In the genomic region with DNA sequence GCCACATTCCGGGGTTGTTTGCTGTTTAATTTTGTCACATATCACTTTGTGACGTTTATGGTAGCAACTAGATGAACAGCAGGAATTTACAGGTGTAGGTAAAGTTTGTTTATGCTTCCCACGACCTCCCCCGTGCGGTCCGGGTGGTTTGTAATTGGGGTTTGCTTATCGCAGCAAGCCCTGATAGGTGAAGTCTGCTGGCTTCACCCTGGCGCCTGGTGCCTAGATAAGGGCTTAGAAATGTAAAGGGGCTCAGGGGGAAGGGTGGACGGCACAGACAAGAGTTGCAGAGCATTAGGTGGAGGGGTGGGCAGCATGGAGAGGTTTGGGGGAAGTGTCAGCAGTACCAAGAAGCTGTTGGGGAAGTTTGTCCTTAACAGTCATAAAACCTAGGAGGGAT, we compare ENCODE assay signal across 2 cellular contexts.
TF ChIP-seq lines count a peak whose summit lies in the region.

No MANE protein-coding gene starts in this region.

TF ChIP-seq in IMR-90, 13 proteins besides CTCF, POLR2A, EP300 and RAD21:
- TF ChIP-seq MAZ (IDR thresholded peaks at IDR 0.05; ENCODE audit: borderline replicate concordance, low read depth, low read length) = no peak
- no peak for TF ChIP-seq MAFK (IDR thresholded peaks at IDR 0.05; ENCODE audit: low read depth, low read length)
- no peak for TF ChIP-seq BHLHE40 (IDR thresholded peaks at IDR 0.05; ENCODE audit: low read depth, low read length)
- no peak for TF ChIP-seq SMC3 (IDR thresholded peaks at IDR 0.05; ENCODE audit: low read depth, low read length)
- TF ChIP-seq, protein P1, sequence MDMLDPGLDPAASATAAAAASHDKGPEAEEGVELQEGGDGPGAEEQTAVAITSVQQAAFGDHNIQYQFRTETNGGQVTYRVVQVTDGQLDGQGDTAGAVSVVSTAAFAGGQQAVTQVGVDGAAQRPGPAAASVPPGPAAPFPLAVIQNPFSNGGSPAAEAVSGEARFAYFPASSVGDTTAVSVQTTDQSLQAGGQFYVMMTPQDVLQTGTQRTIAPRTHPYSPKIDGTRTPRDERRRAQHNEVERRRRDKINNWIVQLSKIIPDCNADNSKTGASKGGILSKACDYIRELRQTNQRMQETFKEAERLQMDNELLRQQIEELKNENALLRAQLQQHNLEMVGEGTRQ (IDR thresholded peaks at IDR 0.05; ENCODE audit: low read depth, low read length) = no peak
- no peak for TF ChIP-seq NFE2L2 (IDR thresholded peaks at IDR 0.05; ENCODE audit: low read depth, low read length)
- TF ChIP-seq RCOR1 (IDR thresholded peaks at IDR 0.05; ENCODE audit: insufficient replicate concordance, low read length) = no peak
- TF ChIP-seq, protein P2, sequence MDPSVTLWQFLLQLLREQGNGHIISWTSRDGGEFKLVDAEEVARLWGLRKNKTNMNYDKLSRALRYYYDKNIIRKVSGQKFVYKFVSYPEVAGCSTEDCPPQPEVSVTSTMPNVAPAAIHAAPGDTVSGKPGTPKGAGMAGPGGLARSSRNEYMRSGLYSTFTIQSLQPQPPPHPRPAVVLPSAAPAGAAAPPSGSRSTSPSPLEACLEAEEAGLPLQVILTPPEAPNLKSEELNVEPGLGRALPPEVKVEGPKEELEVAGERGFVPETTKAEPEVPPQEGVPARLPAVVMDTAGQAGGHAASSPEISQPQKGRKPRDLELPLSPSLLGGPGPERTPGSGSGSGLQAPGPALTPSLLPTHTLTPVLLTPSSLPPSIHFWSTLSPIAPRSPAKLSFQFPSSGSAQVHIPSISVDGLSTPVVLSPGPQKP (IDR thresholded peaks at IDR 0.05; ENCODE audit: borderline replicate concordance, low read depth, low read length) = no peak
- no peak for TF ChIP-seq MXI1 (IDR thresholded peaks at IDR 0.05; ENCODE audit: borderline replicate concordance, low read depth, low read length)

TF ChIP-seq in K562, 482 proteins besides CTCF, POLR2A, EP300 and RAD21 (continues in another document):
- TF ChIP-seq GABPA (tag; conservative IDR thresholded peaks at IDR 0.05; ENCODE audit: low read depth) (no peak), ZNF785 (CRISPR knock-in tag; IDR thresholded peaks at IDR 0.05) (no peak), KLF16 (IDR thresholded peaks at IDR 0.05) (peak; percentile 82; the same call in 1 of the 2 replicates), SMARCA5 (IDR thresholded peaks at IDR 0.05) (no peak), ZNF384 (IDR thresholded peaks at IDR 0.05; ENCODE audit: low read depth, low read length) (no peak), TSC22D4 (tag; IDR thresholded peaks at IDR 0.05) (no peak), NEUROD1 (IDR thresholded peaks at IDR 0.05; ENCODE audit: borderline replicate concordance, low read depth, low read length, partially characterized antibody) (no peak), TAL1 (IDR thresholded peaks at IDR 0.05) (peak; percentile 82), FOXP1 (CRISPR knock-in tag; IDR thresholded peaks at IDR 0.05) (no peak), FOXK1 (CRISPR knock-in tag; IDR thresholded peaks at IDR 0.05; ENCODE audit: borderline replicate concordance) (no peak), BRCA1 (IDR thresholded peaks at IDR 0.05) (no peak), BRCA1 (CRISPR knock-in tag; IDR thresholded peaks at IDR 0.05) (no peak), SREBF2 (CRISPR knock-in tag; IDR thresholded peaks at IDR 0.05) (no peak), MTA2 (IDR thresholded peaks at IDR 0.05; ENCODE audit: low read depth) (peak; percentile 51; the same call in 1 of the 2 replicates), NR3C1 (CRISPR knock-in tag; IDR thresholded peaks at IDR 0.05) (no peak), POLR2AphosphoS5 (IDR thresholded peaks at IDR 0.05; ENCODE audit: control insufficient read depth, insufficient read depth, low read depth, low read length) (peak; percentile 68; the same call in 1 of the 2 replicates), SMARCE1 (IDR thresholded peaks at IDR 0.05) (peak; percentile 77), TOE1 (IDR thresholded peaks at IDR 0.05; ENCODE audit: borderline replicate concordance) (0 out of 2 replicates have a peak, but pooled peaks have one; percentile 20), TOE1 (CRISPR knock-in tag; IDR thresholded peaks at IDR 0.05; ENCODE audit: borderline replicate concordance, low read depth) (no peak), DPF2 (IDR thresholded peaks at IDR 0.05) (peak; percentile 86), GATAD2A (IDR thresholded peaks at IDR 0.05) (0 out of 2 replicates have a peak, but pooled peaks have one; percentile 60), PTBP1 (IDR thresholded peaks at IDR 0.05; ENCODE audit: low read depth, low read length) (no peak), STAT5A (IDR thresholded peaks at IDR 0.05; ENCODE audit: borderline replicate concordance, low read length) (peak; percentile 62; the same call in 1 of the 2 replicates), RUNX1 (IDR thresholded peaks at IDR 0.05; ENCODE audit: low read depth) (peak; percentile 56; the same call in 1 of the 2 replicates), NUFIP1 (IDR thresholded peaks at IDR 0.05; ENCODE audit: partially characterized antibody) (no peak), CTBP1 (IDR thresholded peaks at IDR 0.05; ENCODE audit: borderline replicate concordance) (peak; percentile 78), RBM15 (IDR thresholded peaks at IDR 0.05; ENCODE audit: insufficient read depth, low read length) (no peak), CBFA2T2 (conservative IDR thresholded peaks at IDR 0.05) (peak; percentile 88), ZFPM2 (CRISPR knock-in tag; IDR thresholded peaks at IDR 0.05) (no peak), CREM (IDR thresholded peaks at IDR 0.05; ENCODE audit: low read depth) (peak; percentile 39; the same call in 1 of the 2 replicates), POLR3A (IDR thresholded peaks at IDR 0.05; ENCODE audit: borderline replicate concordance, extremely low read depth, insufficient read depth, insufficient read length) (no peak), FUS (optimal IDR thresholded peaks at IDR 0.05; ENCODE audit: low read depth, low read length) (no peak), HNRNPL (IDR thresholded peaks at IDR 0.05; ENCODE audit: low read depth, low read length) (no peak), SP2 (IDR thresholded peaks at IDR 0.05; ENCODE audit: extremely low read depth, low read depth, low read length, poor library complexity, severe bottlenecking) (no peak), DDX20 (tag; IDR thresholded peaks at IDR 0.05; ENCODE audit: low read depth) (no peak), ZNF444 (CRISPR knock-in tag; IDR thresholded peaks at IDR 0.05) (no peak), ZNF696 (CRISPR knock-in tag; conservative IDR thresholded peaks at IDR 0.05) (no peak), ESRRA (IDR thresholded peaks at IDR 0.05; ENCODE audit: borderline replicate concordance, low read depth) (peak; percentile 33; the same call in 1 of the 2 replicates), KAT7 (CRISPR knock-in tag; IDR thresholded peaks at IDR 0.05; ENCODE audit: borderline replicate concordance) (no peak), KDM1A (IDR thresholded peaks at IDR 0.05) (peak; percentile 63 to 67; a peak in 3 of 4 replicates), TEAD4 (IDR thresholded peaks at IDR 0.05; ENCODE audit: low read length) (peak; percentile 87), TEAD4 (CRISPR knock-in tag; IDR thresholded peaks at IDR 0.05; ENCODE audit: borderline replicate concordance) (no peak), ZNF324 (CRISPR knock-in tag; IDR thresholded peaks at IDR 0.05) (no peak), TCF3 (CRISPR knock-in tag; IDR thresholded peaks at IDR 0.05) (peak; percentile 83), CHD4 (IDR thresholded peaks at IDR 0.05; ENCODE audit: insufficient read depth, insufficient replicate concordance, low read depth, low read length, poor library complexity, severe bottlenecking) (no peak)
- TF ChIP-seq, protein P3, sequence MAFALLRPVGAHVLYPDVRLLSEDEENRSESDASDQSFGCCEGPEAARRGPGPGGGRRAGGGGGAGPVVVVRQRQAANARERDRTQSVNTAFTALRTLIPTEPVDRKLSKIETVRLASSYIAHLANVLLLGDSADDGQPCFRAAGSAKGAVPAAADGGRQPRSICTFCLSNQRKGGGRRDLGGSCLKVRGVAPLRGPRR (CRISPR knock-in tag; IDR thresholded peaks at IDR 0.05) = no peak
- TF ChIP-seq, protein P4, sequence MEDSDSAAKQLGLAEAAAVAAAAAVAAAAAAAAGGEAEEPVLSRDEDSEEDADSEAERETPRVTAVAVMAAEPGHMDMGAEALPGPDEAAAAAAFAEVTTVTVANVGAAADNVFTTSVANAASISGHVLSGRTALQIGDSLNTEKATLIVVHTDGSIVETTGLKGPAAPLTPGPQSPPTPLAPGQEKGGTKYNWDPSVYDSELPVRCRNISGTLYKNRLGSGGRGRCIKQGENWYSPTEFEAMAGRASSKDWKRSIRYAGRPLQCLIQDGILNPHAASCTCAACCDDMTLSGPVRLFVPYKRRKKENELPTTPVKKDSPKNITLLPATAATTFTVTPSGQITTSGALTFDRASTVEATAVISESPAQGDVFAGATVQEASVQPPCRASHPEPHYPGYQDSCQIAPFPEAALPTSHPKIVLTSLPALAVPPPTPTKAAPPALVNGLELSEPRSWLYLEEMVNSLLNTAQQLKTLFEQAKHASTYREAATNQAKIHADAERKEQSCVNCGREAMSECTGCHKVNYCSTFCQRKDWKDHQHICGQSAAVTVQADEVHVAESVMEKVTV (CRISPR knock-in tag; IDR thresholded peaks at IDR 0.05) = no peak
- TF ChIP-seq, protein P5, sequence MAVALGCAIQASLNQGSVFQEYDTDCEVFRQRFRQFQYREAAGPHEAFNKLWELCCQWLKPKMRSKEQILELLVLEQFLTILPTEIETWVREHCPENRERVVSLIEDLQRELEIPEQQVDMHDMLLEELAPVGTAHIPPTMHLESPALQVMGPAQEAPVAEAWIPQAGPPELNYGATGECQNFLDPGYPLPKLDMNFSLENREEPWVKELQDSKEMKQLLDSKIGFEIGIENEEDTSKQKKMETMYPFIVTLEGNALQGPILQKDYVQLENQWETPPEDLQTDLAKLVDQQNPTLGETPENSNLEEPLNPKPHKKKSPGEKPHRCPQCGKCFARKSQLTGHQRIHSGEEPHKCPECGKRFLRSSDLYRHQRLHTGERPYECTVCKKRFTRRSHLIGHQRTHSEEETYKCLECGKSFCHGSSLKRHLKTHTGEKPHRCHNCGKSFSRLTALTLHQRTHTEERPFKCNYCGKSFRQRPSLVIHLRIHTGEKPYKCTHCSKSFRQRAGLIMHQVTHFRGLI (CRISPR knock-in tag; IDR thresholded peaks at IDR 0.05) = no peak
- TF ChIP-seq, protein P6, sequence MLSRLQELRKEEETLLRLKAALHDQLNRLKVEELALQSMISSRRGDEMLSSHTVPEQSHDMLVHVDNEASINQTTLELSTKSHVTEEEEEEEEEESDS (CRISPR knock-in tag; IDR thresholded peaks at IDR 0.05) = no peak
- TF ChIP-seq, protein P7, sequence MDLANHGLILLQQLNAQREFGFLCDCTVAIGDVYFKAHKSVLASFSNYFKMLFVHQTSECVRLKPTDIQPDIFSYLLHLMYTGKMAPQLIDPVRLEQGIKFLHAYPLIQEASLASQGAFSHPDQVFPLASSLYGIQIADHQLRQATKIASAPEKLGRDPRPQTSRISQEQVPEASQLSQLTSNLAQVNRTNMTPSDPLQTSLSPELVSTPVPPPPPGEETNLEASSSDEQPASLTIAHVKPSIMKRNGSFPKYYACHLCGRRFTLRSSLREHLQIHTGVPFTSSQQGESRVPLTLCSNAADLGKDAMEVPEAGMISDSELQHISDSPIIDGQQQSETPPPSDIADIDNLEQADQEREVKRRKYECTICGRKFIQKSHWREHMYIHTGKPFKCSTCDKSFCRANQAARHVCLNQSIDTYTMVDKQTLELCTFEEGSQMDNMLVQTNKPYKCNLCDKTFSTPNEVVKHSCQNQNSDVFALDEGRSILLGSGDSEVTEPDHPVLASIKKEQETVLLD (IDR thresholded peaks at IDR 0.05) = no peak
- TF ChIP-seq, protein P8, sequence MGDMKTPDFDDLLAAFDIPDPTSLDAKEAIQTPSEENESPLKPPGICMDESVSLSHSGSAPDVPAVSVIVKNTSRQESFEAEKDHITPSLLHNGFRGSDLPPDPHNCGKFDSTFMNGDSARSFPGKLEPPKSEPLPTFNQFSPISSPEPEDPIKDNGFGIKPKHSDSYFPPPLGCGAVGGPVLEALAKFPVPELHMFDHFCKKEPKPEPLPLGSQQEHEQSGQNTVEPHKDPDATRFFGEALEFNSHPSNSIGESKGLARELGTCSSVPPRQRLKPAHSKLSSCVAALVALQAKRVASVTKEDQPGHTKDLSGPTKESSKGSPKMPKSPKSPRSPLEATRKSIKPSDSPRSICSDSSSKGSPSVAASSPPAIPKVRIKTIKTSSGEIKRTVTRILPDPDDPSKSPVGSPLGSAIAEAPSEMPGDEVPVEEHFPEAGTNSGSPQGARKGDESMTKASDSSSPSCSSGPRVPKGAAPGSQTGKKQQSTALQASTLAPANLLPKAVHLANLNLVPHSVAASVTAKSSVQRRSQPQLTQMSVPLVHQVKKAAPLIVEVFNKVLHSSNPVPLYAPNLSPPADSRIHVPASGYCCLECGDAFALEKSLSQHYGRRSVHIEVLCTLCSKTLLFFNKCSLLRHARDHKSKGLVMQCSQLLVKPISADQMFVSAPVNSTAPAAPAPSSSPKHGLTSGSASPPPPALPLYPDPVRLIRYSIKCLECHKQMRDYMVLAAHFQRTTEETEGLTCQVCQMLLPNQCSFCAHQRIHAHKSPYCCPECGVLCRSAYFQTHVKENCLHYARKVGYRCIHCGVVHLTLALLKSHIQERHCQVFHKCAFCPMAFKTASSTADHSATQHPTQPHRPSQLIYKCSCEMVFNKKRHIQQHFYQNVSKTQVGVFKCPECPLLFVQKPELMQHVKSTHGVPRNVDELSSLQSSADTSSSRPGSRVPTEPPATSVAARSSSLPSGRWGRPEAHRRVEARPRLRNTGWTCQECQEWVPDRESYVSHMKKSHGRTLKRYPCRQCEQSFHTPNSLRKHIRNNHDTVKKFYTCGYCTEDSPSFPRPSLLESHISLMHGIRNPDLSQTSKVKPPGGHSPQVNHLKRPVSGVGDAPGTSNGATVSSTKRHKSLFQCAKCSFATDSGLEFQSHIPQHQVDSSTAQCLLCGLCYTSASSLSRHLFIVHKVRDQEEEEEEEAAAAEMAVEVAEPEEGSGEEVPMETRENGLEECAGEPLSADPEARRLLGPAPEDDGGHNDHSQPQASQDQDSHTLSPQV (IDR thresholded peaks at IDR 0.05) = no peak
- TF ChIP-seq, protein P9, sequence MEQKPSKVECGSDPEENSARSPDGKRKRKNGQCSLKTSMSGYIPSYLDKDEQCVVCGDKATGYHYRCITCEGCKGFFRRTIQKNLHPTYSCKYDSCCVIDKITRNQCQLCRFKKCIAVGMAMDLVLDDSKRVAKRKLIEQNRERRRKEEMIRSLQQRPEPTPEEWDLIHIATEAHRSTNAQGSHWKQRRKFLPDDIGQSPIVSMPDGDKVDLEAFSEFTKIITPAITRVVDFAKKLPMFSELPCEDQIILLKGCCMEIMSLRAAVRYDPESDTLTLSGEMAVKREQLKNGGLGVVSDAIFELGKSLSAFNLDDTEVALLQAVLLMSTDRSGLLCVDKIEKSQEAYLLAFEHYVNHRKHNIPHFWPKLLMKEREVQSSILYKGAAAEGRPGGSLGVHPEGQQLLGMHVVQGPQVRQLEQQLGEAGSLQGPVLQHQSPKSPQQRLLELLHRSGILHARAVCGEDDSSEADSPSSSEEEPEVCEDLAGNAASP (IDR thresholded peaks at IDR 0.05) = no peak
- TF ChIP-seq, protein P10, sequence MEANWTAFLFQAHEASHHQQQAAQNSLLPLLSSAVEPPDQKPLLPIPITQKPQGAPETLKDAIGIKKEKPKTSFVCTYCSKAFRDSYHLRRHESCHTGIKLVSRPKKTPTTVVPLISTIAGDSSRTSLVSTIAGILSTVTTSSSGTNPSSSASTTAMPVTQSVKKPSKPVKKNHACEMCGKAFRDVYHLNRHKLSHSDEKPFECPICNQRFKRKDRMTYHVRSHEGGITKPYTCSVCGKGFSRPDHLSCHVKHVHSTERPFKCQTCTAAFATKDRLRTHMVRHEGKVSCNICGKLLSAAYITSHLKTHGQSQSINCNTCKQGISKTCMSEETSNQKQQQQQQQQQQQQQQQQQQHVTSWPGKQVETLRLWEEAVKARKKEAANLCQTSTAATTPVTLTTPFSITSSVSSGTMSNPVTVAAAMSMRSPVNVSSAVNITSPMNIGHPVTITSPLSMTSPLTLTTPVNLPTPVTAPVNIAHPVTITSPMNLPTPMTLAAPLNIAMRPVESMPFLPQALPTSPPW (CRISPR knock-in tag; IDR thresholded peaks at IDR 0.05) = no peak; the same call in 1 of the 2 replicates
